In the genomic region with DNA sequence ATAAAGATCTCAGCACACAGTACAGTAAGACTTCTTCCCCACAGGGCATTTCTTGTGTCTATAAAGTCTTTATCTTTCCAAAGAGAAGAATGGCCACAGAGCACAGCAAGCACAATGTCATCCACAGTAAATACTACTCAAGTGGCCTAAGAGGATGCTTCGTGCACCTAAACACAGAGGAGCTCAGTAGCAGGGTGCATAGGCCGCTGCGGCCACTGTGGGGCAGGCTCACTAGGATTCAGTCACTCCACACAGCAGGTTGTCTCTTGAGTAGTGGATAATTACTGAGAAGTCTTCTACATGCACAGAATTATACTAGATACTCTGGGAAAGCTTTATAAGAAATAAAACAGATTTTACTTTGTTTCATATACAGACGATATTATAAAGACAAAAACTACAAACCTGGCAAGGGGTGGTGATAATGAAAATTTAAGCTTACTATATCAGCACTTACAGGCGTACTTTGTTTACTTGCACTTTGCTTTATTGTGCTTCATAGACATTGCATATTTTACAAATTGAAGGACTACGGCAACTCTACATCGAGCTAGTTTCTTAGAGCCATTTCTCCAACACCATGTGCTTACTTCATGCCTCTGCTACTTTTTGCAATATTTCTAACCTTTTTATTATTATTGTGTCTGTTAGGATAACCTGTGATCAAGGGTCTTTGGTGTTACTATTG, we compare ENCODE assay signal across 10 cellular contexts.
DNase-seq lines count a peak whose midpoint lies in the region; ATAC-seq and TF ChIP-seq lines count a peak whose summit lies in the region.
"Had no signal": no experiment of that assay in that cellular context is flagged by ENCODE, and none has a peak within 500 bp of the region (broad histone marks: within the 10 kb centered on the region; RNA-seq: fewer than 3 reads in every experiment).

No MANE protein-coding gene starts in this region.

- H2AK5ac ChIP-seq in IMR-90 (ENCODE audit: low read depth, low read length): no peak overlapping the region

- no peak overlapping the region for H3K4ac ChIP-seq in IMR-90 (ENCODE audit: low read depth, low read length)

- in situ Hi-C loops in IMR-90 (cut with MboI; ENCODE audit: low sequenced_read_pairs): no loop called here

- H3K4me3 ChIP-seq in IMR-90 (ENCODE audit: insufficient read depth, low read depth, low read length) (no peak overlapping the region), lower leg skin (ENCODE audit: low read depth, poor library complexity, severe bottlenecking) (no peak overlapping the region)
- H3K4me3 ChIP-seq: BLaER1, uterus had no signal

- dilution Hi-C loops in IMR-90 (cut with HindIII; ENCODE audit: low sequenced_read_pairs, unreplicated experiment): no loop called here

- no peak overlapping the region for H3K14ac ChIP-seq in IMR-90 (replicated peaks; ENCODE audit: low read depth, low read length)

- H4K8ac ChIP-seq in IMR-90 (ENCODE audit: low read depth in 2 of 2, low read length in 2 of 2): no peak overlapping the region

- no peak overlapping the region; the same call in 1 of the 2 replicates for H3K23ac ChIP-seq in IMR-90 (ENCODE audit: low read depth, low read length)

- H3K36me3 Mint-ChIP-seq in chondrocyte (ENCODE audit: low read depth): peaks cover 4% of the 10 kb centered on the region
- peaks cover 4% of the 10 kb centered on the region for H3K36me3 Mint-ChIP-seq in osteocyte (ENCODE audit: unreplicated experiment)

- H3K4me1 Mint-ChIP-seq in chondrocyte (ENCODE audit: low read depth) (peaks cover 22% of the 10 kb centered on the region), osteocyte (ENCODE audit: unreplicated experiment) (peaks cover 29% of the 10 kb centered on the region)

- ATAC-seq in IMR-90 (ENCODE audit: low read depth): no peak

- TF ChIP-seq RAD21 in IMR-90 (IDR thresholded peaks at IDR 0.05; ENCODE audit: low read length): no peak

- no peak overlapping the region for H3K4me2 ChIP-seq in IMR-90 (ENCODE audit: low read depth, low read length)
- H3K4me2 ChIP-seq: BLaER1 had no signal

- no peak overlapping the region for H4K91ac ChIP-seq in IMR-90 (ENCODE audit: insufficient read depth, low read depth, low read length)

- CTCF ChIA-PET in IMR-90 (lab: Yijun Ruan, JAX): interaction anchor here (0.6 to 1.1 kb wide), 4 partner anchors 8 to 251 kb away, joined by 3 to 4 read pairs (median 3); no protein-coding TSS in a partner anchor

- no peak overlapping the region for H3K56ac ChIP-seq in IMR-90 (ENCODE audit: extremely low read depth, insufficient read depth, low read length)

- POLR2A ChIA-PET in IMR-90 (lab: Charles Lee; ENCODE audit: unreplicated experiment): interaction anchor here (0.6 kb wide), 1 partner anchor 1350 kb away, joined by 3 read pairs; no protein-coding TSS in a partner anchor

- H3K9me3 ChIP-seq in IMR-90 (ENCODE audit: control insufficient read depth, insufficient read depth, low read length): no peaks in the 10 kb centered on the region
- H3K9me3 ChIP-seq: uterus had no signal

- TF ChIP-seq CTCF in IMR-90 (conservative IDR thresholded peaks at IDR 0.05; ENCODE audit: low read depth, low read length): 0 out of 2 replicates have a peak, but pooled peaks have one; percentile 1
- peak; percentile 49 for TF ChIP-seq CTCF in chondrocyte (IDR thresholded peaks at IDR 0.05)
- TF ChIP-seq CTCF in osteocyte (IDR thresholded peaks at IDR 0.05): peak; percentile 40
- TF ChIP-seq CTCF in lower leg skin (IDR thresholded peaks at IDR 0.05): no peak

- H3K27me3 ChIP-seq in IMR-90 (ENCODE audit: control insufficient read depth, insufficient read depth, low read length): no peaks in the 10 kb centered on the region
- H3K27me3 ChIP-seq: BLaER1, uterus had no signal

- H3K4me3 Mint-ChIP-seq in chondrocyte (ENCODE audit: unreplicated experiment) (no peak overlapping the region), osteocyte (ENCODE audit: unreplicated experiment) (no peak overlapping the region)

- no peak overlapping the region for H4K5ac ChIP-seq in IMR-90 (ENCODE audit: low read depth, low read length)

- intact Hi-C loops in IMR-90 (cut with micrococcal nuclease): loop anchor here (2.0 kb wide), 1 partner anchor 75 kb away; no protein-coding TSS in a partner anchor
- intact Hi-C loops in posterior vena cava (cut with DNase I): no loop called here
- intact Hi-C loops in lower leg skin (cut with DNase I; ENCODE audit: low total_unique reads): no loop called here

- H2BK15ac ChIP-seq in IMR-90 (ENCODE audit: low read depth, low read length): no peak overlapping the region

- H3K18ac ChIP-seq in IMR-90 (ENCODE audit: low read depth, low read length): no peak overlapping the region

- H3K4me1 ChIP-seq in IMR-90 (ENCODE audit: control insufficient read depth, insufficient read depth, low read length): peaks cover 3% of the 10 kb centered on the region
- H3K4me1 ChIP-seq: BLaER1, uterus had no signal

- TF ChIP-seq POLR2A in IMR-90 (IDR thresholded peaks at IDR 0.05; ENCODE audit: low read depth, low read length): no peak
- TF ChIP-seq POLR2A in lower leg skin (IDR thresholded peaks at IDR 0.05): no peak

- peak; percentile 23 for DNase-seq in NCI-H345 (lab: John Stamatoyannopoulos, UW)
- DNase-seq in NCI-H345 treated with DMSO at 0.1 percent for 48 hours (lab: John Stamatoyannopoulos, UW; ENCODE audit: unreplicated experiment): no peak
- no peak for DNase-seq in IMR-90
- DNase-seq in chondrocyte (ENCODE audit: low spot score): no peak
- DNase-seq in osteocyte (ENCODE audit: extremely low spot score, unreplicated experiment): no peak
- DNase-seq in NCI-H2081 treated with DMSO at 0.1 percent for 48 hours (lab: John Stamatoyannopoulos, UW): no peak
- DNase-seq in posterior vena cava (ENCODE audit: low spot score): no peak
- DNase-seq in lower leg skin (ENCODE audit: low spot score in 2 of 2): no peak
- DNase-seq: uterus had no signal

- H4K20me1 ChIP-seq in IMR-90 (ENCODE audit: insufficient read depth, low read length): no peaks in the 10 kb centered on the region
- H4K20me1 ChIP-seq: BLaER1 had no signal

- no peak overlapping the region for H3K27ac ChIP-seq in IMR-90 (ENCODE audit: insufficient read depth, low read length)
- H3K27ac ChIP-seq: BLaER1, uterus had no signal

- H2BK20ac ChIP-seq in IMR-90 (ENCODE audit: low read depth, low read length): no peak overlapping the region

- no CpG with 5 or more reads among the region's 7 CpGs for WGBS in IMR-90 (ENCODE audit: extremely low coverage in 2 of 2, insufficient read length in 1 of 2), 2 experiments
- 94 to 95% methylated on average over 7 of the region's 7 CpGs for WGBS in lower leg skin, 2 donors

- H2AFZ ChIP-seq in IMR-90 (replicated peaks; ENCODE audit: low read length, poor library complexity): no peak overlapping the region

- H3K9me3 Mint-ChIP-seq in chondrocyte (ENCODE audit: low read depth) (no peaks in the 10 kb centered on the region), osteocyte (ENCODE audit: unreplicated experiment) (no peaks in the 10 kb centered on the region)

- no peak overlapping the region for H2BK120ac ChIP-seq in IMR-90 (ENCODE audit: low read depth, low read length)

- no TSS peak for BruUV-seq in IMR-90 (replicated peaks; lab: Mats Ljungman, UMichigan)

- no peak overlapping the region for H3K9ac ChIP-seq in IMR-90 (ENCODE audit: low read depth, low read length)
- H3K9ac ChIP-seq: BLaER1 had no signal

- H3K36me3 ChIP-seq in IMR-90 (ENCODE audit: control insufficient read depth, insufficient read depth, low read length): no peaks in the 10 kb centered on the region
- H3K36me3 ChIP-seq: BLaER1, uterus had no signal

- H3K27me3 Mint-ChIP-seq in chondrocyte (ENCODE audit: low read depth): no peaks in the 10 kb centered on the region
- no peaks in the 10 kb centered on the region for H3K27me3 Mint-ChIP-seq in osteocyte (ENCODE audit: unreplicated experiment)

- H3K79me1 ChIP-seq in IMR-90 (ENCODE audit: low read depth in 1 of 2, low read length in 2 of 2): peaks cover 0 to 5% of the 10 kb centered on the region in 2 experiments; a peak in 1 of 4 replicates

- H3K9me1 ChIP-seq in IMR-90 (ENCODE audit: insufficient read depth, low read length): 0 out of 2 replicates have a peak, but pooled peaks cover 3% of the 10 kb centered on the region

- no peak overlapping the region for H2BK5ac ChIP-seq in IMR-90 (ENCODE audit: low read depth, low read length, poor library complexity, severe bottlenecking)

- no peak overlapping the region for H3K27ac Mint-ChIP-seq in chondrocyte (ENCODE audit: unreplicated experiment)
- no peak overlapping the region for H3K27ac Mint-ChIP-seq in osteocyte (ENCODE audit: unreplicated experiment)

- H2AK9ac ChIP-seq in IMR-90 (replicated peaks; ENCODE audit: low read depth, low read length, poor library complexity): no peak overlapping the region

TF ChIP-seq in IMR-90, 13 proteins besides CTCF, POLR2A, EP300 and RAD21 (continues in another document):
- TF ChIP-seq SMC3 (IDR thresholded peaks at IDR 0.05; ENCODE audit: low read depth, low read length): no peak
- TF ChIP-seq, protein P1, sequence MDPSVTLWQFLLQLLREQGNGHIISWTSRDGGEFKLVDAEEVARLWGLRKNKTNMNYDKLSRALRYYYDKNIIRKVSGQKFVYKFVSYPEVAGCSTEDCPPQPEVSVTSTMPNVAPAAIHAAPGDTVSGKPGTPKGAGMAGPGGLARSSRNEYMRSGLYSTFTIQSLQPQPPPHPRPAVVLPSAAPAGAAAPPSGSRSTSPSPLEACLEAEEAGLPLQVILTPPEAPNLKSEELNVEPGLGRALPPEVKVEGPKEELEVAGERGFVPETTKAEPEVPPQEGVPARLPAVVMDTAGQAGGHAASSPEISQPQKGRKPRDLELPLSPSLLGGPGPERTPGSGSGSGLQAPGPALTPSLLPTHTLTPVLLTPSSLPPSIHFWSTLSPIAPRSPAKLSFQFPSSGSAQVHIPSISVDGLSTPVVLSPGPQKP (IDR thresholded peaks at IDR 0.05; ENCODE audit: borderline replicate concordance, low read depth, low read length): no peak
- TF ChIP-seq CHD1 (IDR thresholded peaks at IDR 0.05; ENCODE audit: low read depth, low read length): no peak
- no peak for TF ChIP-seq RFX5 (IDR thresholded peaks at IDR 0.05; ENCODE audit: low read depth, low read length)
- no peak for TF ChIP-seq BHLHE40 (IDR thresholded peaks at IDR 0.05; ENCODE audit: low read depth, low read length)
- TF ChIP-seq, protein P2, sequence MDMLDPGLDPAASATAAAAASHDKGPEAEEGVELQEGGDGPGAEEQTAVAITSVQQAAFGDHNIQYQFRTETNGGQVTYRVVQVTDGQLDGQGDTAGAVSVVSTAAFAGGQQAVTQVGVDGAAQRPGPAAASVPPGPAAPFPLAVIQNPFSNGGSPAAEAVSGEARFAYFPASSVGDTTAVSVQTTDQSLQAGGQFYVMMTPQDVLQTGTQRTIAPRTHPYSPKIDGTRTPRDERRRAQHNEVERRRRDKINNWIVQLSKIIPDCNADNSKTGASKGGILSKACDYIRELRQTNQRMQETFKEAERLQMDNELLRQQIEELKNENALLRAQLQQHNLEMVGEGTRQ (IDR thresholded peaks at IDR 0.05; ENCODE audit: low read depth, low read length): no peak
- no peak for TF ChIP-seq FOS (IDR thresholded peaks at IDR 0.05; ENCODE audit: low read depth, low read length)
- TF ChIP-seq MAFK (IDR thresholded peaks at IDR 0.05; ENCODE audit: low read depth, low read length): no peak
- TF ChIP-seq CEBPB (IDR thresholded peaks at IDR 0.05; ENCODE audit: low read depth, low read length): no peak
- TF ChIP-seq MAZ (IDR thresholded peaks at IDR 0.05; ENCODE audit: borderline replicate concordance, low read depth, low read length): no peak

Comparison
In these comparisons a context has a peak if more than half of its experiments do, and no peak if none do; other contexts are left out.
1. CTCF ChIP-seq: peak in IMR-90 (single experiment), chondrocyte (single experiment) and osteocyte (single experiment); none in lower leg skin (0 of 3).